In genomic region chr10:97788552-97789442, GRCh38 we compare ENCODE assay signal across 11 cellular contexts. TPM values are rescaled to one million over a fixed set of nuclear protein-coding genes. Genes with fewer than 3 reads are reported as not detected.
A peak's percentile ranks its signal among the peaks of the same experiment; 100 is the strongest.
DNase-seq lines count a peak whose midpoint lies in the region; ATAC-seq and TF ChIP-seq lines count a peak whose summit lies in the region.
"Had no signal": no experiment of that assay in that cellular context is flagged by ENCODE, and none has a peak within 500 bp of the region (broad histone marks: within the 10 kb centered on the region; RNA-seq: fewer than 3 reads in every experiment).

No MANE protein-coding gene starts in this region.

- no peaks in the 10 kb centered on the region for H3K9me2 ChIP-seq in GM23248 (ENCODE audit: insufficient read depth)

- H2AFZ ChIP-seq in GM23248, result no peak overlapping the region

- in situ Hi-C loops in GM23248 (cut with MboI), result loop anchor here (25.0 kb wide), 1 partner anchor 249 kb away; the partner anchor contains the start of gene CRTAC1

- H3K27me3 ChIP-seq in left lung, result peaks cover 0 to 31% of the 10 kb centered on the region in 2 donors
- no peaks in the 10 kb centered on the region for H3K27me3 ChIP-seq in testis
- peaks cover 8% of the 10 kb centered on the region for H3K27me3 ChIP-seq in GM23248 (replicated peaks; ENCODE audit: insufficient read depth)

- H3K4me3 ChIP-seq in coronary artery (peak overlapping the region; percentile 43), left lung (no peak overlapping the region), testis (no peak overlapping the region), GM23248 (no peak overlapping the region)

- no peaks in the 10 kb centered on the region for H3K27me3 Mint-ChIP-seq in activated naive CD8-positive, alpha-beta T cell treated with anti-CD3 and anti-CD28 coated beads for 36 hours

- H3K4me1 ChIP-seq in left lung, result peaks cover 0 to 9% of the 10 kb centered on the region in 2 donors
- no peaks in the 10 kb centered on the region for H3K4me1 ChIP-seq in testis
- no peaks in the 10 kb centered on the region for H3K4me1 ChIP-seq in GM23248 (ENCODE audit: insufficient read depth)

- H3K4me3 Mint-ChIP-seq in activated naive CD8-positive, alpha-beta T cell treated with anti-CD3 and anti-CD28 coated beads for 36 hours, result no peak overlapping the region

- TF ChIP-seq POLR2A in testis (IDR thresholded peaks at IDR 0.05), result no peak

- ATAC-seq in left lung (peak; percentile 72), GM18502 (IDR thresholded peaks at IDR 0.05; ENCODE audit: poor library complexity, unreplicated experiment) (no peak)

- H3K36me3 ChIP-seq in left lung (no peaks in the 10 kb centered on the region), testis (ENCODE audit: low read depth, missing control alignments) (no peaks in the 10 kb centered on the region), GM23248 (ENCODE audit: low read depth) (no peaks in the 10 kb centered on the region)
- H3K36me3 ChIP-seq: adrenal gland had no signal

- no peaks in the 10 kb centered on the region for H3K79me2 ChIP-seq in GM23248 (ENCODE audit: insufficient read depth)

- H3K9me3 ChIP-seq in left lung (no peaks in the 10 kb centered on the region), testis (no peaks in the 10 kb centered on the region), GM23248 (ENCODE audit: low read depth) (no peaks in the 10 kb centered on the region)
- H3K9me3 ChIP-seq: adrenal gland had no signal

- H3K27ac Mint-ChIP-seq in activated naive CD8-positive, alpha-beta T cell treated with anti-CD3 and anti-CD28 coated beads for 36 hours, result no peak overlapping the region

- H3K36me3 Mint-ChIP-seq in activated naive CD8-positive, alpha-beta T cell treated with anti-CD3 and anti-CD28 coated beads for 36 hours, result no peaks in the 10 kb centered on the region

- TF ChIP-seq CTCF in coronary artery (IDR thresholded peaks at IDR 0.05) (no peak), left lung (IDR thresholded peaks at IDR 0.05) (no peak), testis (IDR thresholded peaks at IDR 0.05) (no peak)

- H3K27ac ChIP-seq in coronary artery, result no peak overlapping the region
- peak overlapping the region; percentile 44 to 60 for H3K27ac ChIP-seq in left lung
- H3K27ac ChIP-seq in testis, result no peak overlapping the region
- no peak overlapping the region for H3K27ac ChIP-seq in GM23248
- H3K27ac ChIP-seq: adrenal gland had no signal

- no peak overlapping the region for H3K9ac ChIP-seq in GM23248

- no peaks in the 10 kb centered on the region for H3K9me3 Mint-ChIP-seq in activated naive CD8-positive, alpha-beta T cell treated with anti-CD3 and anti-CD28 coated beads for 36 hours

- 26 to 33% methylated on average over 21 to 22 of the region's 22 CpGs for WGBS in testis, 2 donors
- 16 to 17% methylated on average over 21 to 22 of the region's 22 CpGs for WGBS in GM23248 (ENCODE audit: low coverage in 1 of 2, low lambda C conversion rate in 2 of 2, missing lambda C conversion rate in 2 of 2), 2 experiments

- H4K20me1 ChIP-seq in GM23248 (ENCODE audit: insufficient read depth), result no peaks in the 10 kb centered on the region

- no peak overlapping the region for H3K4me2 ChIP-seq in GM23248 (ENCODE audit: unreplicated experiment)

- DNase-seq in NCI-H82 treated with DMSO at 0.1 percent for 48 hours (lab: John Stamatoyannopoulos, UW; ENCODE audit: unreplicated experiment), result peak; percentile 72
- DNase-seq in coronary artery (ENCODE audit: low spot score), result no peak
- peak in 1 of 2 donors; percentile 71 for DNase-seq in left lung
- peak; percentile 40 for DNase-seq in testis
- DNase-seq in activated naive CD8-positive, alpha-beta T cell treated with anti-CD3 and anti-CD28 coated beads for 36 hours, result no peak
- DNase-seq in HuH-7.5 (ENCODE audit: low spot score), result no peak
- DNase-seq in GM23248, result no peak
- DNase-seq: IMR-90, NCI-H2171 treated with DMSO at 0.1 percent for 48 hours had no signal

- H3K4me1 Mint-ChIP-seq in activated naive CD8-positive, alpha-beta T cell treated with anti-CD3 and anti-CD28 coated beads for 36 hours, result peaks cover 11% of the 10 kb centered on the region

- intact Hi-C loops in left lung (cut with DNase I) (no loop called here), testis (cut with DNase I; ENCODE audit: low total_unique reads) (no loop called here)

- no peaks in the 10 kb centered on the region for H3F3A ChIP-seq in GM23248 (ENCODE audit: insufficient read depth)

RNA-seq across cellular contexts. Expression of gene SFRP5, which starts 17.0 kb away (rescaled TPM):
- total RNA-seq in left lung, result 1 to 10 TPM in 1 of 2 donors, under 1 TPM in 1; 0.24 to 1.9 TPM
- total RNA-seq in testis, result 1 to 10 TPM in 1 of 2 donors, under 1 TPM in 1; 0.99 to 2.0 TPM
- polyA plus RNA-seq in testis (ENCODE audit: insufficient read depth, low read depth, low replicate concordance), result 1.2 TPM
- total RNA-seq in activated naive CD8-positive, alpha-beta T cell treated with anti-CD3 and anti-CD28 coated beads for 36 hours, result under 1 TPM; 0.22 to 0.27 TPM
- total RNA-seq in GM23248 (2014; rRNA removed; shearing (Covaris generic)), result not detected in 2 replicates
- not detected in 2 replicates for polyA plus RNA-seq in GM23248 (2016; fragmentation: Nextera tagmentation; extraction: Ambion mirVana)
- total RNA-seq: IMR-90 had no signal
- polyA plus RNA-seq: IMR-90 had no signal

RNA-seq across cellular contexts. Expression of gene ZFYVE27, which starts 51.9 kb away (rescaled TPM):
- 10 to 100 TPM; 20.6 to 23.2 TPM for total RNA-seq in left lung
- total RNA-seq in testis, result 10 to 100 TPM; 64.8 to 66.4 TPM
- polyA plus RNA-seq in testis (ENCODE audit: insufficient read depth, low read depth, low replicate concordance), result 38.4 TPM
- total RNA-seq in activated naive CD8-positive, alpha-beta T cell treated with anti-CD3 and anti-CD28 coated beads for 36 hours, result 10 to 100 TPM; 20.9 to 22.8 TPM
- total RNA-seq in GM23248 (2014; rRNA removed; shearing (Covaris generic)), result 20.6 and 32.6 TPM in 2 replicates
- polyA plus RNA-seq in GM23248 (2016; fragmentation: Nextera tagmentation; extraction: Ambion mirVana), result 15.9 and 17.2 TPM in 2 replicates

Comparison
In these comparisons a context has a peak if more than half of its experiments do, and no peak if none do; other contexts are left out.
1. DNase-seq: peak in NCI-H82 treated with DMSO at 0.1 percent for 48 hours (single experiment) and testis (single experiment); none in coronary artery (single experiment), activated naive CD8-positive, alpha-beta T cell treated with anti-CD3 and anti-CD28 coated beads for 36 hours (single experiment), HuH-7.5 (single experiment) and GM23248 (single experiment).
2. H3K27ac ChIP-seq: peak in left lung (2 of 2); none in coronary artery (0 of 2), testis (0 of 2) and GM23248 (single experiment).